21 cellular contexts compared by ENCODE assay signal in the genomic region with DNA sequence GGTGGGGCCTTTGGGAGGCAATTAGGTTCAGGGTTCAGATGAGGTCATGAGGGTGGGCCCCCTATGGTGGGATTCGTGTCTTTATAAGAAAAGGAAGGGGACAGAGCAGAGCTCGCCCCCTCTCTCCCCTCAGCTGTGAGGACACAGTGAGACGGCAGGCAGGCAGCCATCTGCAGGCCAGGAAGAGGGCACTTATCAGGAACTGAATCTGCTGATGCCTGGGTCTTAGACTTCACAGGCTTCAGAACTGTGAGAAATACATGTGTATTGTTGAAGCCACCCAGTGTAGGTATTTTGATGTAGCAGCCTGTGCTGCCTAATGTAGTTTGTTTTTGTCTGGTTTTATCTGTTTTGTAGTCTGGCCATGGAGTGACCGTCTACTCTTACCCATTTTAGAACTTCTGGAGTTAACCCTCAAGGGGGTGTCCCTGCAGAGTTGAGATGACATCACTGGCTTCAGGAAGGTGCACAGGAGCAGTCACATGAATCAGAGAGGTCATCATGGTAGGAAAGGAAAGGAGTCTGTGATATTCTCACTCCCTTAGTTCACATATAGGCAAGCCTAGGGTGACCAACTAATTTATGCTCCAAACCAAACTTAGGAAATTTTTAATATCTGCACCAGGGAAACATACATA.
A peak's percentile ranks its signal among the peaks of the same experiment; 100 is the strongest.
DNase-seq lines count a peak whose midpoint lies in the region; ATAC-seq, FAIRE-seq and TF ChIP-seq lines count a peak whose summit lies in the region.
"Had no signal": no experiment of that assay in that cellular context is flagged by ENCODE, and none has a peak within 500 bp of the region (broad histone marks: within the 10 kb centered on the region; RNA-seq: fewer than 3 reads in every experiment).

No MANE protein-coding gene starts in this region.

- DNase-seq in right lobe of liver (no peak), HepG2 (ENCODE audit: low spot score) (no peak), endodermal cell (peak; percentile 60), type B pancreatic cell (ENCODE audit: extremely low spot score, unreplicated experiment) (no peak), DMS153 treated with DMSO at 0.1 percent for 48 hours (lab: John Stamatoyannopoulos, UW; ENCODE audit: unreplicated experiment) (no peak), iPS-NIHi11 (ENCODE audit: low spot score) (no peak), NCI-H82 treated with DMSO at 0.1 percent for 48 hours (lab: John Stamatoyannopoulos, UW; ENCODE audit: unreplicated experiment) (no peak)
- DNase-seq: activated CD4-positive, CD25-positive, alpha-beta regulatory T cell treated with anti-CD3 and anti-CD28 coated beads, Interleukin-2, amount 50 U/mL, for 72 hours; activated CD8-positive, alpha-beta memory T cell treated with anti-CD3 and anti-CD28 coated beads, Interleukin-2, amount 50 U/mL, for 48 hours; activated naive CD4-positive, alpha-beta T cell treated with anti-CD3 and anti-CD28 coated beads, Interleukin-2, amount 50 U/mL, for 16 hours; brain microvascular endothelial cell; GDM1; left cardiac atrium; NCI-H187; NCI-H524 treated with DMSO at 0.1 percent for 48 hours had no signal

- peak overlapping the region; percentile 70 for H3K27ac Mint-ChIP-seq in endodermal cell
- peak overlapping the region; percentile 78 for H3K27ac Mint-ChIP-seq in type B pancreatic cell
- H3K27ac Mint-ChIP-seq: T-helper 1 cell treated with Interleukin-12 subunit alpha and Interleukin-12 subunit beta and Interleukin-4 antibody, amounts not matched to agents 30 μg/mL and 1 μg/mL, for 36 hours had no signal

- no peak for FAIRE-seq in HepG2 (lab: Jason Lieb, UNC)
- FAIRE-seq: RCC 7860 had no signal

- no TSS peak for BruUV-seq in HepG2 (replicated peaks; lab: Mats Ljungman, UMichigan)

- intact Hi-C loops in right lobe of liver (cut with DNase I) = no loop called here
- intact Hi-C loops in HepG2 (cut with micrococcal nuclease; ENCODE audit: unreplicated experiment) = no loop called here

- no peaks in the 10 kb centered on the region for H3F3A ChIP-seq in Loucy (ENCODE audit: low read depth)

- H3K36me3 Mint-ChIP-seq in endodermal cell (ENCODE audit: low read depth) (peaks cover under 1% of the 10 kb centered on the region), type B pancreatic cell (peaks cover 3% of the 10 kb centered on the region)

- H3K36me3 ChIP-seq in right lobe of liver (no peaks in the 10 kb centered on the region), HepG2 (replicated peaks in 1 of 2; ENCODE audit: control insufficient read depth in 1 of 2, insufficient read depth in 2 of 2, low read length in 2 of 2) (no peaks in the 10 kb centered on the region), Loucy (ENCODE audit: insufficient read depth, low read length) (no peaks in the 10 kb centered on the region), endodermal cell (ENCODE audit: control insufficient read depth, insufficient read depth, low read length) (no peaks in the 10 kb centered on the region)
- H3K36me3 ChIP-seq: brain microvascular endothelial cell, prostate gland, vagina had no signal

- TF ChIP-seq CTCF in right lobe of liver (IDR thresholded peaks at IDR 0.05) (no peak), HepG2 (CRISPR knock-in tag; IDR thresholded peaks at IDR 0.05) (no peak), Loucy (conservative IDR thresholded peaks at IDR 0.05; ENCODE audit: low read length) (no peak), endodermal cell (conservative IDR thresholded peaks at IDR 0.05) (no peak), type B pancreatic cell (conservative IDR thresholded peaks at IDR 0.05) (no peak)

- H3K79me2 ChIP-seq in HepG2 (ENCODE audit: insufficient read depth, low read length) (no peaks in the 10 kb centered on the region), Loucy (ENCODE audit: insufficient read depth, low read length) (no peaks in the 10 kb centered on the region)
- H3K79me2 ChIP-seq: hepatocyte had no signal

- POLR2A ChIA-PET in HepG2 (lab: Yijun Ruan, JAX) = no interaction called here

- no peak overlapping the region for H2AFZ ChIP-seq in HepG2 (ENCODE audit: low read length)
- H2AFZ ChIP-seq in Loucy (ENCODE audit: low read length) = peak overlapping the region; percentile 21; the same call in 1 of the 2 replicates
- H2AFZ ChIP-seq: hepatocyte had no signal

- H3K9ac ChIP-seq in HepG2 (ENCODE audit: insufficient read depth, low read depth, low read length) = no peak overlapping the region
- no peak overlapping the region for H3K9ac ChIP-seq in Loucy (ENCODE audit: low read depth, low read length, poor library complexity, severe bottlenecking)
- no peak overlapping the region for H3K9ac ChIP-seq in endodermal cell (ENCODE audit: extremely low read depth, low read length, poor library complexity, severe bottlenecking)

- H4K20me1 ChIP-seq in HepG2 (ENCODE audit: insufficient read depth, low read length) (no peaks in the 10 kb centered on the region), Loucy (ENCODE audit: insufficient read depth, low read length, poor library complexity, severe bottlenecking) (no peaks in the 10 kb centered on the region)

- H3K9me3 Mint-ChIP-seq in endodermal cell = peaks cover 3% of the 10 kb centered on the region
- H3K9me3 Mint-ChIP-seq in type B pancreatic cell = no peaks in the 10 kb centered on the region

- TF ChIP-seq POLR2A in right lobe of liver (IDR thresholded peaks at IDR 0.05) (no peak), HepG2 (IDR thresholded peaks at IDR 0.05; ENCODE audit: insufficient read depth in 1 of 2, low read depth in 2 of 2, low read length in 2 of 2) (no peak)

- H3K4me2 ChIP-seq in HepG2 (ENCODE audit: low read depth, low read length) (no peak overlapping the region), Loucy (ENCODE audit: low read depth, low read length, poor library complexity, severe bottlenecking) (no peak overlapping the region)
- H3K4me2 ChIP-seq: hepatocyte had no signal

- in situ Hi-C loops in HepG2 (cut with HindIII; ENCODE audit: extremely low pct_ligation_motif_present, low pct_unique_long_range_greater_than_20kb) = no loop called here

- H3K9me3 ChIP-seq in right lobe of liver = no peaks in the 10 kb centered on the region
- H3K9me3 ChIP-seq in HepG2 (ENCODE audit: low read length) = no peaks in the 10 kb centered on the region
- H3K9me3 ChIP-seq in Loucy (ENCODE audit: insufficient read depth, low read depth, low read length) = no peaks in the 10 kb centered on the region
- peaks cover 1% of the 10 kb centered on the region for H3K9me3 ChIP-seq in endodermal cell (ENCODE audit: control insufficient read depth, low read length)
- H3K9me3 ChIP-seq: prostate gland, vagina had no signal

- no peak overlapping the region for H3K4me3 ChIP-seq in right lobe of liver
- no peak overlapping the region for H3K4me3 ChIP-seq in HepG2 (replicated peaks in 1 of 3; ENCODE audit: insufficient read depth in 1 of 3, low read depth in 2 of 3, low read length in 3 of 3)
- H3K4me3 ChIP-seq in Loucy (ENCODE audit: low read length, poor library complexity, severe bottlenecking) = no peak overlapping the region
- no peak overlapping the region for H3K4me3 ChIP-seq in endodermal cell (ENCODE audit: low read length)
- H3K4me3 ChIP-seq: hepatocyte, prostate gland, vagina had no signal

- H3K27ac ChIP-seq in right lobe of liver (no peak overlapping the region), HepG2 (ENCODE audit: extremely low read length, insufficient read depth, low read length) (no peak overlapping the region), endodermal cell (ENCODE audit: low read depth, low read length) (no peak overlapping the region)
- H3K27ac ChIP-seq: brain microvascular endothelial cell, hepatocyte, prostate gland, vagina had no signal

- H3K4me3 Mint-ChIP-seq in endodermal cell (no peak overlapping the region), type B pancreatic cell (peak overlapping the region; percentile 7)
- H3K4me3 Mint-ChIP-seq: T-helper 1 cell treated with Interleukin-12 subunit alpha and Interleukin-12 subunit beta and Interleukin-4 antibody, amounts not matched to agents 30 μg/mL and 1 μg/mL, for 36 hours had no signal

- no peak for TF ChIP-seq RAD21 in HepG2 (CRISPR knock-in tag; IDR thresholded peaks at IDR 0.05)

- 44% methylated on average over 3 of the region's 4 CpGs for whole genome bisulfite sequencing in right lobe of liver (ENCODE audit: insufficient coverage, low coverage, low lambda C conversion rate, missing lambda C conversion rate)
- WGBS in HepG2 (ENCODE audit: low lambda C conversion rate) = 44% methylated on average over 3 of the region's 4 CpGs
- WGBS in endodermal cell (ENCODE audit: insufficient coverage in 1 of 2, insufficient read length in 1 of 2), 2 experiments = 82% methylated on average over 4 of the region's 4 CpGs; no CpG with 5 or more reads in 1 of the 2 experiments

- no peaks in the 10 kb centered on the region for H3K9me2 ChIP-seq in Loucy (replicated peaks; ENCODE audit: low read depth, low read length)

- H3K27me3 ChIP-seq in right lobe of liver (no peaks in the 10 kb centered on the region), HepG2 (ENCODE audit: control insufficient read depth in 1 of 2, insufficient read depth in 2 of 2, low read length in 2 of 2) (no peaks in the 10 kb centered on the region), Loucy (ENCODE audit: insufficient read depth, low read length, poor library complexity, severe bottlenecking) (no peaks in the 10 kb centered on the region), endodermal cell (ENCODE audit: control insufficient read depth, insufficient read depth, low read length, poor library complexity, severe bottlenecking) (no peaks in the 10 kb centered on the region)
- H3K27me3 ChIP-seq: brain microvascular endothelial cell, hepatocyte, vagina had no signal

- H3K27me3 Mint-ChIP-seq in endodermal cell (ENCODE audit: insufficient read depth) = no peaks in the 10 kb centered on the region
- no peaks in the 10 kb centered on the region for H3K27me3 Mint-ChIP-seq in type B pancreatic cell

- ATAC-seq in right lobe of liver (peak; percentile 29 to 60 (median 42)), HepG2 (no peak)

- CTCF ChIA-PET in HepG2 (lab: Yijun Ruan, JAX; ENCODE audit: low intra/inter-chr PET ratio, low total read pairs) = no interaction called here

- H3K4me1 Mint-ChIP-seq in endodermal cell = peaks cover 14% of the 10 kb centered on the region
- H3K4me1 Mint-ChIP-seq in type B pancreatic cell (ENCODE audit: unreplicated experiment) = peaks cover 22% of the 10 kb centered on the region

- no peaks in the 10 kb centered on the region for H3K4me1 ChIP-seq in right lobe of liver
- peaks cover 61% of the 10 kb centered on the region for H3K4me1 ChIP-seq in HepG2 (ENCODE audit: insufficient read depth, low read length)
- H3K4me1 ChIP-seq in Loucy (ENCODE audit: insufficient read depth, low read length, poor library complexity, severe bottlenecking) = peaks cover 52% of the 10 kb centered on the region
- H3K4me1 ChIP-seq in endodermal cell (ENCODE audit: control insufficient read depth, insufficient read depth, low read length) = no peaks in the 10 kb centered on the region
- H3K4me1 ChIP-seq: prostate gland, vagina had no signal

- TF ChIP-seq EP300 in HepG2 (IDR thresholded peaks at IDR 0.05; ENCODE audit: low read depth in 2 of 2, low read length in 2 of 2) = no peak
- TF ChIP-seq EP300 in HepG2 (CRISPR knock-in tag; IDR thresholded peaks at IDR 0.05; ENCODE audit: borderline replicate concordance) = no peak

TF ChIP-seq in HepG2, 621 proteins besides CTCF, POLR2A, EP300 and RAD21 (continues in another document):
- TF ChIP-seq MATR3 (CRISPR knock-in tag; IDR thresholded peaks at IDR 0.05) = no peak
- no peak for TF ChIP-seq ZNF451 (CRISPR knock-in tag; IDR thresholded peaks at IDR 0.05)
- no peak for TF ChIP-seq SMAD1 (CRISPR knock-in tag; IDR thresholded peaks at IDR 0.05; ENCODE audit: borderline replicate concordance, low read depth)
